ENCODE assay signal across 13 cellular contexts in genomic region chrX:71941771-71942170, GRCh38. TPM values are rescaled to one million over a fixed set of nuclear protein-coding genes. Genes with fewer than 3 reads are reported as not detected.
DNase-seq lines count a peak whose midpoint lies in the region; ATAC-seq, FAIRE-seq and TF ChIP-seq lines count a peak whose summit lies in the region.
"Had no signal": no experiment of that assay in that cellular context is flagged by ENCODE, and none has a peak within 500 bp of the region (broad histone marks: within the 10 kb centered on the region; RNA-seq: fewer than 3 reads in every experiment).

No MANE protein-coding gene starts in this region.

- FAIRE-seq in H1 (lab: Jason Lieb, UNC) = no peak
- FAIRE-seq in RCC 7860 (lab: Jason Lieb, UNC) = no peak
- FAIRE-seq: GM18507 had no signal

- peaks cover 0 to 42% of the 10 kb centered on the region in 2 experiments; a peak in 2 of 4 replicates for H3K79me2 ChIP-seq in H1 (ENCODE audit: control insufficient read depth in 1 of 2, insufficient read depth in 2 of 2, low read length in 2 of 2)

- dilution Hi-C loops in IMR-90 (cut with HindIII; ENCODE audit: low sequenced_read_pairs, unreplicated experiment) = no loop called here

- TF ChIP-seq POLR2A in IMR-90 (IDR thresholded peaks at IDR 0.05; ENCODE audit: low read depth, low read length) = no peak
- no peak for TF ChIP-seq POLR2A in H1 (IDR thresholded peaks at IDR 0.05; ENCODE audit: control extremely low read depth in 1 of 2, low read depth in 2 of 2, low read length in 2 of 2)
- no peak for TF ChIP-seq POLR2A in uterus (IDR thresholded peaks at IDR 0.05)

- H3K36me3 ChIP-seq in IMR-90 (ENCODE audit: control insufficient read depth, insufficient read depth, low read length) (no peaks in the 10 kb centered on the region), H1 (ENCODE audit: control insufficient read depth in 2 of 4, insufficient read depth in 4 of 4, low read length in 3 of 4) (no peaks in the 10 kb centered on the region), uterus (no peaks in the 10 kb centered on the region)
- H3K36me3 ChIP-seq: adrenal gland, esophagus squamous epithelium had no signal

- DNase-seq in IMR-90 (peak; percentile 77), H1 (ENCODE audit: low read depth in 1 of 2, low spot score in 2 of 2) (no peak), left colon (peak; percentile 8 to 45), uterus (peak; percentile 72 to 78), RCC 7860 (ENCODE audit: low spot score) (no peak), superior temporal gyrus (ENCODE audit: extremely low spot score) (no peak)
- DNase-seq: esophagus squamous epithelium, NCI-H748 treated with DMSO at 0.1 percent for 48 hours, T-cell had no signal

- H3K56ac ChIP-seq in IMR-90 (ENCODE audit: extremely low read depth, insufficient read depth, low read length) (no peak overlapping the region), H1 (replicated peaks; ENCODE audit: insufficient read length, low read depth, low read length) (no peak overlapping the region)

- H4K20me1 ChIP-seq in IMR-90 (ENCODE audit: insufficient read depth, low read length) = no peaks in the 10 kb centered on the region; the same call in 1 of the 2 replicates
- H4K20me1 ChIP-seq in H1 (replicated peaks in 1 of 2; ENCODE audit: control insufficient read depth in 1 of 2, insufficient read depth in 2 of 2, low read length in 2 of 2) = peaks cover 0 to 2% of the 10 kb centered on the region in 2 experiments

- no peaks in the 10 kb centered on the region for H3K23me2 ChIP-seq in H1 (ENCODE audit: low read depth, low read length)

- H3K27ac ChIP-seq in IMR-90 (ENCODE audit: insufficient read depth, low read length) (0 out of 2 replicates have a peak overlapping the region, but pooled peaks have one; percentile 13), H1 (ENCODE audit: low read depth, low read length) (no peak overlapping the region), uterus (peak overlapping the region; percentile 67 to 77)
- H3K27ac ChIP-seq: adrenal gland had no signal

- H3K9me3 ChIP-seq in IMR-90 (ENCODE audit: control insufficient read depth, insufficient read depth, low read length) = no peaks in the 10 kb centered on the region
- H3K9me3 ChIP-seq in H1 (ENCODE audit: insufficient read depth in 2 of 2, low read depth in 1 of 2, low read length in 1 of 2) = no peaks in the 10 kb centered on the region
- H3K9me3 ChIP-seq in uterus = no peaks in the 10 kb centered on the region
- H3K9me3 ChIP-seq: adrenal gland, esophagus squamous epithelium had no signal

- H2BK20ac ChIP-seq in IMR-90 (ENCODE audit: low read depth, low read length) = no peak overlapping the region
- no peak overlapping the region for H2BK20ac ChIP-seq in H1 (ENCODE audit: low read length)

- no peak overlapping the region for H3K14ac ChIP-seq in IMR-90 (replicated peaks; ENCODE audit: low read depth, low read length)
- no peak overlapping the region for H3K14ac ChIP-seq in H1 (ENCODE audit: insufficient read length)

- H2BK120ac ChIP-seq in IMR-90 (ENCODE audit: low read depth, low read length) = no peak overlapping the region
- no peak overlapping the region for H2BK120ac ChIP-seq in H1 (replicated peaks; ENCODE audit: low read depth, low read length)

- peak; percentile 93 for ATAC-seq in IMR-90 (ENCODE audit: low read depth)
- no peak for ATAC-seq in left colon
- no peak for ATAC-seq in HG03135 (IDR thresholded peaks at IDR 0.05; ENCODE audit: unreplicated experiment)
- ATAC-seq: T-cell had no signal

- TF ChIP-seq CTCF in IMR-90 (conservative IDR thresholded peaks at IDR 0.05; ENCODE audit: low read depth, low read length) = no peak
- no peak for TF ChIP-seq CTCF in H1 (IDR thresholded peaks at IDR 0.05; ENCODE audit: control extremely low read depth in 1 of 3, insufficient read depth in 1 of 3, low read depth in 1 of 3, low read length in 3 of 3)
- TF ChIP-seq CTCF in uterus (IDR thresholded peaks at IDR 0.05) = no peak

- WGBS in IMR-90 (ENCODE audit: extremely low coverage in 2 of 2, insufficient read length in 1 of 2), 2 experiments = 0% methylated on average over 2 of the region's 3 CpGs; no CpG with 5 or more reads in 1 of the 2 experiments
- 17% methylated on average over 1 of the region's 3 CpGs; no CpG with 5 or more reads in 1 of the 2 experiments for WGBS in H1 (ENCODE audit: extremely low coverage in 1 of 2, insufficient coverage in 1 of 2, insufficient read length in 1 of 2, insufficient replicate concordance in 2 of 2, low coverage in 1 of 2, low lambda C conversion rate in 2 of 2, missing lambda C conversion rate in 1 of 2), 2 experiments

- TF ChIP-seq EP300 in H1 (IDR thresholded peaks at IDR 0.05; ENCODE audit: borderline replicate concordance in 1 of 2, low read depth in 2 of 2, low read length in 2 of 2) = no peak

- H2BK5ac ChIP-seq in IMR-90 (ENCODE audit: low read depth, low read length, poor library complexity, severe bottlenecking) (no peak overlapping the region), H1 (ENCODE audit: low read depth, low read length) (no peak overlapping the region)

- intact Hi-C loops in IMR-90 (cut with micrococcal nuclease) (no loop called here), left colon (cut with DNase I, micrococcal nuclease) (no loop called here), uterus (cut with DNase I; ENCODE audit: low total_unique reads) (no loop called here)

- H3K23ac ChIP-seq in IMR-90 (ENCODE audit: low read depth, low read length) = no peak overlapping the region
- H3K23ac ChIP-seq in H1 (ENCODE audit: insufficient read length) = no peak overlapping the region

- H3K18ac ChIP-seq in IMR-90 (ENCODE audit: low read depth, low read length) = peak overlapping the region; percentile 62; the same call in 1 of the 2 replicates
- no peak overlapping the region; the same call in 1 of the 2 replicates for H3K18ac ChIP-seq in H1 (ENCODE audit: extremely low read depth, low read length)

- no TSS peak for BruUV-seq in IMR-90 (replicated peaks; lab: Mats Ljungman, UMichigan)

- H3K4me1 ChIP-seq in IMR-90 (ENCODE audit: control insufficient read depth, insufficient read depth, low read length) = peaks cover 2% of the 10 kb centered on the region; the same call in 1 of the 2 replicates
- H3K4me1 ChIP-seq in H1 (replicated peaks in 1 of 4; ENCODE audit: control insufficient read depth in 3 of 4, insufficient read depth in 4 of 4, low read length in 3 of 4) = peaks cover 0 to 3% (median 0%) of the 10 kb centered on the region in 4 experiments; a peak in 1 of 7 replicates
- H3K4me1 ChIP-seq in uterus = no peaks in the 10 kb centered on the region
- H3K4me1 ChIP-seq: adrenal gland, esophagus squamous epithelium had no signal

- H2BK15ac ChIP-seq in IMR-90 (ENCODE audit: low read depth, low read length) (no peak overlapping the region), H1 (ENCODE audit: low read length) (no peak overlapping the region)

- H3K27me3 ChIP-seq in IMR-90 (ENCODE audit: control insufficient read depth, insufficient read depth, low read length) = peaks cover 35% of the 10 kb centered on the region
- no peaks in the 10 kb centered on the region for H3K27me3 ChIP-seq in H1 (replicated peaks in 1 of 4; ENCODE audit: control insufficient read depth in 3 of 4, extremely low read depth in 1 of 4, insufficient read depth in 3 of 4, low read length in 3 of 4)
- H3K27me3 ChIP-seq in uterus = no peaks in the 10 kb centered on the region
- H3K27me3 ChIP-seq: esophagus squamous epithelium had no signal

- POLR2A ChIA-PET in IMR-90 (lab: Charles Lee; ENCODE audit: unreplicated experiment) = no interaction called here
- POLR2A ChIA-PET in H1 (lab: Charles Lee; ENCODE audit: partially characterized antibody) = interaction anchor here (0.6 to 0.9 kb wide), 3 partner anchors 31 to 122 kb away, joined by 3 to 5 read pairs (median 4); partner anchors contain the start of gene NHSL2

- H3K4me2 ChIP-seq in IMR-90 (ENCODE audit: low read depth, low read length) = peak overlapping the region; percentile 36; the same call in 1 of the 2 replicates
- H3K4me2 ChIP-seq in H1 (ENCODE audit: insufficient read depth in 1 of 2, low read depth in 2 of 2, low read length in 2 of 2) = no peak overlapping the region

- no peak for TF ChIP-seq RAD21 in IMR-90 (IDR thresholded peaks at IDR 0.05; ENCODE audit: low read length)
- no peak for TF ChIP-seq RAD21 in H1 (IDR thresholded peaks at IDR 0.05 in 1 of 2, conservative IDR thresholded peaks at IDR 0.05 in 1 of 2; ENCODE audit: low read depth in 2 of 2, low read length in 2 of 2)

- no peaks in the 10 kb centered on the region for H3K9me1 ChIP-seq in IMR-90 (ENCODE audit: insufficient read depth, low read length)

- no peak overlapping the region for H2AK5ac ChIP-seq in IMR-90 (ENCODE audit: low read depth, low read length)
- H2AK5ac ChIP-seq in H1 (ENCODE audit: low read depth, low read length) = no peak overlapping the region

- H3K79me1 ChIP-seq in IMR-90 (ENCODE audit: low read depth in 1 of 2, low read length in 2 of 2) (no peaks in the 10 kb centered on the region), H1 (ENCODE audit: low read depth, low read length) (no peaks in the 10 kb centered on the region; the same call in 1 of the 2 replicates)

- in situ Hi-C loops in IMR-90 (cut with MboI; ENCODE audit: low sequenced_read_pairs) = no loop called here

- H3K9ac ChIP-seq in IMR-90 (ENCODE audit: low read depth, low read length) (no peak overlapping the region), H1 (replicated peaks in 1 of 4; ENCODE audit: extremely low read depth in 1 of 4, low read depth in 3 of 4, low read length in 3 of 4) (no peak overlapping the region)

- H4K5ac ChIP-seq in IMR-90 (ENCODE audit: low read depth, low read length) (no peak overlapping the region; the same call in 1 of the 2 replicates), H1 (ENCODE audit: insufficient read length, low read depth, low read length) (no peak overlapping the region)

- H2AFZ ChIP-seq in IMR-90 (replicated peaks; ENCODE audit: low read length, poor library complexity) = peak overlapping the region; percentile 48
- H2AFZ ChIP-seq in H1 (ENCODE audit: low read length) = no peak overlapping the region

- H2AK9ac ChIP-seq in IMR-90 (replicated peaks; ENCODE audit: low read depth, low read length, poor library complexity) = no peak overlapping the region

- H4K8ac ChIP-seq in IMR-90 (ENCODE audit: low read depth in 2 of 2, low read length in 2 of 2) (no peak overlapping the region), H1 (ENCODE audit: extremely low read depth, insufficient read depth, low read length) (no peak overlapping the region)

- H4K91ac ChIP-seq in IMR-90 (ENCODE audit: insufficient read depth, low read depth, low read length) = no peak overlapping the region
- H4K91ac ChIP-seq in H1 (replicated peaks; ENCODE audit: insufficient read length, low read length) = no peak overlapping the region

- no peak overlapping the region for H2BK12ac ChIP-seq in H1 (ENCODE audit: low read depth, low read length)

- CTCF ChIA-PET in IMR-90 (lab: Yijun Ruan, JAX) = no interaction called here
- CTCF ChIA-PET in H1 (lab: Charles Lee; ENCODE audit: partially characterized antibody) = interaction anchor here (0.8 to 1.2 kb wide), 3 partner anchors 9 to 57 kb away, joined by 3 to 4 read pairs (median 3); no protein-coding TSS in a partner anchor

- H3K4me3 ChIP-seq in IMR-90 (ENCODE audit: insufficient read depth, low read depth, low read length) = no peak overlapping the region
- no peak overlapping the region for H3K4me3 ChIP-seq in H1 (ENCODE audit: extremely low read depth in 1 of 4, insufficient read depth in 2 of 4, low read depth in 3 of 4, low read length in 4 of 4)
- H3K4me3 ChIP-seq in uterus = no peak overlapping the region
- H3K4me3 ChIP-seq: adrenal gland, esophagus squamous epithelium, lung had no signal

- no peak overlapping the region for H3K4ac ChIP-seq in IMR-90 (ENCODE audit: low read depth, low read length)
- H3K4ac ChIP-seq in H1 (replicated peaks; ENCODE audit: insufficient read length, low read depth, low read length) = no peak overlapping the region

RNA-seq across cellular contexts. Expression of gene NHSL2, which starts 31.1 kb away (rescaled TPM):
- total RNA-seq in IMR-90 (2012; rRNA removed) (0.72 and 0.83 TPM in 2 replicates), left colon (1 to 10 TPM; 1.3 to 3.4 TPM), uterus (10 to 100 TPM in 1 of 4 donors, 1 to 10 TPM in 3; 7.6 to 30.8 (median 9.1) TPM)
- polyA plus RNA-seq in IMR-90 (2012; rRNA removed) (0.75 and 0.89 TPM in 2 replicates), H1 (2011; rRNA removed) (3.7 and 4.0 TPM in 2 replicates)
- polyA plus RNA-seq in IMR-90 (2012; cell fraction: cytosol; rRNA removed) = 0.17 and 0.54 TPM in 2 replicates
- polyA plus RNA-seq in IMR-90 (2012; cell fraction: nucleus; rRNA removed; ENCODE audit: low replicate concordance) = 1.1 and 1.2 TPM in 2 replicates
- 6.8 and 7.2 TPM in 2 replicates for total RNA-seq in H1 (2021; fragmentation: NEBNext Ultra II Directional; extraction: Animal tissue kit (Norgen Biotek cat#: 25700))
- polyA plus RNA-seq in H1 (2011; cell fraction: cytosol; rRNA removed) = 2.6 TPM
- 8.2 TPM for polyA plus RNA-seq in H1 (2011; cell fraction: nucleus; rRNA removed)
- 2.7 to 3.6 TPM (median 3.0 TPM) in 4 replicates for polyA plus RNA-seq in H1 (2012, experiment 1 of 2)
- 0.49 TPM for polyA plus RNA-seq in H1 (2012, experiment 2 of 2)
- polyA plus RNA-seq in H1 (2013, experiment 1 of 2) = 3.6 TPM
- 3.1 TPM for polyA plus RNA-seq in H1 (2013, experiment 2 of 2)
- polyA minus RNA-seq in H1 (2011; rRNA and poly(A)+ RNA removed) = 14.8 and 15.6 TPM in 2 replicates
- 5.2 TPM for polyA minus RNA-seq in H1 (2011; cell fraction: cytosol; rRNA and poly(A)+ RNA removed)
- 16.6 TPM for polyA minus RNA-seq in H1 (2011; cell fraction: nucleus; rRNA and poly(A)+ RNA removed)

Comparison
In these comparisons a context has a peak if more than half of its experiments do, and no peak if none do; other contexts are left out.
1. DNase-seq: peak in IMR-90 (single experiment), left colon (2 of 2) and uterus (2 of 2); none in H1 (0 of 2), RCC 7860 (single experiment) and superior temporal gyrus (single experiment).